ENCODE assay signal across 11 cellular contexts in the genomic region with DNA sequence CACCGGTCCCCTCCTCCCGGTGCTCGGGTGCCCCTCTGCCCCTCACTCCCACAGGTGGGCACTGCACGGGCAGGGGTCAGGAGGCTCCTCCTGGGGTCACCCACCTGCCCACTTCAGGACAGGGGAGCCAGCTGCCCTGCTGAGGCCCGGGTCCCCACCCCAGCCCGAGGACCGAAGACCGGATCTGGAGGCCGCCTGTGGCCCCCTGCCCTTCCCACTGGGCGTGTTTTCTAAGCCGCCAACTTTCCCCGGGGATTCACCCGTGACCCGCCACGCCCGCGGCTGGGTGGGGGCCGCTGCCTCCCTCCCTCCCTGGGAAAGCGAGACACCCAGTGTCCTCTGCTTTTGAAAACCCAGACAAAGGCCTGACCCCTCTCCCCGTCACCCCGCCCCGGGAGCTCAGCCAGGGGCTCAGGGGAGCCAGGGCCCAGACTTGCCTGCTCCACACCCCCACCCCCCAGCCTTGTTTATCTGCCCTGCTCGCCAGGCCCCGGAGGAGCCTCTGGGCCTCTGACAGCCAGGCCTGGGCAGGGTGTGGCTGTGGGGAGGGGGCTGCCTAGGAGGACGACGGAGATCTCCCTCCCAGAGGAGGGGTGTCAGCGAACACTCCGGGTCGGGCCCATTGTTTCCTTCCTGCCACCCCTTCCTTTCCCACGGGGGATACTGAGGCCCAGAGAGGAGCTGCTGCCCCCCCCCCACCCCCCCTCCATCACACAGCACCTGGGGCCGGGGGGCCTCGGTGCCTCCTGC. TPM values are rescaled to one million over a fixed set of nuclear protein-coding genes. Genes with fewer than 3 reads are reported as not detected.
DNase-seq lines count a peak whose midpoint lies in the region; ATAC-seq, FAIRE-seq and TF ChIP-seq lines count a peak whose summit lies in the region.
"Had no signal": no experiment of that assay in that cellular context is flagged by ENCODE, and none has a peak within 500 bp of the region (broad histone marks: within the 10 kb centered on the region; RNA-seq: fewer than 3 reads in every experiment).

No MANE protein-coding gene starts in this region.

- H3K36me3 Mint-ChIP-seq in activated T-cell treated with anti-CD3 and anti-CD28 coated beads, Interleukin-2, amount 50 U/mL, for 24 hours (ENCODE audit: low read depth): no peaks in the 10 kb centered on the region
- H3K36me3 Mint-ChIP-seq: CD4-positive, CD25-positive, alpha-beta regulatory T cell had no signal

- H3K9me3 ChIP-seq in iPS-18c (ENCODE audit: control insufficient read depth, insufficient read depth, low read length) (peaks cover 4% of the 10 kb centered on the region), psoas muscle (no peaks in the 10 kb centered on the region)

- H3K27me3 ChIP-seq in psoas muscle (ENCODE audit: insufficient read depth in 3 of 3, low read length in 2 of 3): peaks cover 0 to 51% (median 10%) of the 10 kb centered on the region in 3 donors

- peak in 10 of 14 donors; percentile 10 to 57 (median 46) for DNase-seq in C1 segment of cervical spinal cord (lab: John Stamatoyannopoulos, UW)
- DNase-seq in cardiac fibroblast (ENCODE audit: low read depth in 2 of 2): peak in 1 of 2 donors; percentile 36
- DNase-seq in psoas muscle: peak; percentile 58 to 81
- no peak for DNase-seq in G401 (ENCODE audit: low spot score)
- DNase-seq in frontal cortex (ENCODE audit: low spot score in 2 of 2): no peak
- no peak for DNase-seq in activated T-cell treated with anti-CD3 and anti-CD28 coated beads, Interleukin-2, amount 50 U/mL, for 24 hours
- DNase-seq: activated naive CD8-positive, alpha-beta T cell treated with anti-CD3 and anti-CD28 coated beads, Interleukin-2, amount 50 U/mL, for 24 hours; CD4-positive, CD25-positive, alpha-beta regulatory T cell had no signal

- WGBS in psoas muscle, 3 donors: 16 to 29% (median 26%) methylated on average over 25 to 32 of the region's 32 CpGs

- H3K4me3 ChIP-seq in cardiac fibroblast (replicated peaks in 1 of 2; ENCODE audit: low read depth in 2 of 2, low read length in 2 of 2) (peak overlapping the region; percentile 50 to 67), iPS-18c (ENCODE audit: insufficient read depth, low read depth, low read length) (peak overlapping the region; percentile 56), psoas muscle (peak overlapping the region; percentile 63)

- H3K4me3 Mint-ChIP-seq in activated T-cell treated with anti-CD3 and anti-CD28 coated beads, Interleukin-2, amount 50 U/mL, for 24 hours: no peak overlapping the region
- H3K4me3 Mint-ChIP-seq: activated naive CD8-positive, alpha-beta T cell treated with anti-CD3 and anti-CD28 coated beads, Interleukin-2, amount 50 U/mL, for 24 hours had no signal

- TF ChIP-seq CTCF in cardiac fibroblast (IDR thresholded peaks at IDR 0.05; ENCODE audit: low read depth, low read length) (no peak), psoas muscle (IDR thresholded peaks at IDR 0.05) (no peak)

- FAIRE-seq in frontal cortex (lab: Jason Lieb, UNC): no peak
- FAIRE-seq: GM18507 had no signal

- H3K27me3 Mint-ChIP-seq in activated T-cell treated with anti-CD3 and anti-CD28 coated beads, Interleukin-2, amount 50 U/mL, for 24 hours: peaks cover 44% of the 10 kb centered on the region

- H3K27ac Mint-ChIP-seq in activated T-cell treated with anti-CD3 and anti-CD28 coated beads, Interleukin-2, amount 50 U/mL, for 24 hours: no peak overlapping the region
- H3K27ac Mint-ChIP-seq: activated naive CD8-positive, alpha-beta T cell treated with anti-CD3 and anti-CD28 coated beads, Interleukin-2, amount 50 U/mL, for 24 hours; CD4-positive, CD25-positive, alpha-beta regulatory T cell had no signal

- ATAC-seq in psoas muscle: peak in 3 of 4 donors; percentile 30 to 70 (median 45)
- no peak for ATAC-seq in HG02938 (IDR thresholded peaks at IDR 0.05; ENCODE audit: unreplicated experiment)
- ATAC-seq: activated naive CD8-positive, alpha-beta T cell treated with anti-CD3 and anti-CD28 coated beads, Interleukin-2, amount 50 U/mL, for 24 hours had no signal

- no peaks in the 10 kb centered on the region for H3K4me1 ChIP-seq in psoas muscle

- in situ Hi-C loops in G401 (cut with HindIII; ENCODE audit: low sequenced_read_pairs): no loop called here

- intact Hi-C loops in psoas muscle (cut with DNase I): no loop called here

- H3K27ac ChIP-seq in psoas muscle: peak overlapping the region; percentile 50

- H3K9me3 Mint-ChIP-seq in activated T-cell treated with anti-CD3 and anti-CD28 coated beads, Interleukin-2, amount 50 U/mL, for 24 hours: peaks cover under 1% of the 10 kb centered on the region
- H3K9me3 Mint-ChIP-seq: activated naive CD8-positive, alpha-beta T cell treated with anti-CD3 and anti-CD28 coated beads, Interleukin-2, amount 50 U/mL, for 24 hours had no signal

- no peaks in the 10 kb centered on the region for H3K36me3 ChIP-seq in psoas muscle (ENCODE audit: insufficient read depth in 1 of 2, low read depth in 1 of 2)

- no peaks in the 10 kb centered on the region for H3K4me1 Mint-ChIP-seq in activated T-cell treated with anti-CD3 and anti-CD28 coated beads, Interleukin-2, amount 50 U/mL, for 24 hours (ENCODE audit: low read depth)
- H3K4me1 Mint-ChIP-seq: activated naive CD8-positive, alpha-beta T cell treated with anti-CD3 and anti-CD28 coated beads, Interleukin-2, amount 50 U/mL, for 24 hours had no signal

RNA-seq across cellular contexts. Expression of gene PALM, which starts 1.4 kb away (rescaled TPM):
- total RNA-seq in psoas muscle (10 to 100 TPM in 2 of 4 donors, 1 to 10 TPM in 2; 9.3 to 17.9 (median 10.9) TPM), frontal cortex (87.2 TPM)
- polyA plus RNA-seq in psoas muscle: 1 to 10 TPM; 4.9 to 9.6 (median 6.8) TPM
- 30.0 and 49.6 TPM in 2 replicates for total RNA-seq in G401 (2014; rRNA removed; shearing (Covaris generic))
- total RNA-seq: CD4-positive, CD25-positive, alpha-beta regulatory T cell had no signal
- polyA plus RNA-seq: CD4-positive, CD25-positive, alpha-beta regulatory T cell had no signal

RNA-seq across cellular contexts. Expression of gene PRSS57, which starts 14.9 kb away (rescaled TPM):
- total RNA-seq in psoas muscle (under 1 TPM in 1 of 4 donors, not detected in 3; 0.25 TPM), frontal cortex (not detected)
- under 1 TPM in 1 of 3 donors, not detected in 2; 0.05 TPM for polyA plus RNA-seq in psoas muscle
- not detected in 2 replicates for total RNA-seq in G401 (2014; rRNA removed; shearing (Covaris generic))
- polyA plus RNA-seq: CD4-positive, CD25-positive, alpha-beta regulatory T cell had no signal

RNA-seq across cellular contexts. Expression of gene FSTL3, which starts 33.9 kb away (rescaled TPM):
- total RNA-seq in psoas muscle: 10 to 100 TPM in 2 of 4 donors, 1 to 10 TPM in 2; 5.4 to 11.5 (median 8.5) TPM
- 10 to 100 TPM in 1 of 3 donors, 1 to 10 TPM in 2; 4.3 to 30.3 (median 6.1) TPM for polyA plus RNA-seq in psoas muscle
- total RNA-seq in G401 (2014; rRNA removed; shearing (Covaris generic)): 15.0 and 26.0 TPM in 2 replicates
- total RNA-seq in frontal cortex: 2.0 TPM

RNA-seq across cellular contexts. Expression of gene MISP, which starts 40.8 kb away (rescaled TPM):
- under 1 TPM in 1 of 4 donors, not detected in 3; 0.08 TPM for total RNA-seq in psoas muscle
- under 1 TPM in 2 of 3 donors, not detected in 1; 0.09 to 0.13 TPM for polyA plus RNA-seq in psoas muscle
- 1.2 and 2.8 TPM in 2 replicates for total RNA-seq in G401 (2014; rRNA removed; shearing (Covaris generic))
- total RNA-seq in frontal cortex: 0.41 TPM
- total RNA-seq: CD4-positive, CD25-positive, alpha-beta regulatory T cell had no signal
- polyA plus RNA-seq: CD4-positive, CD25-positive, alpha-beta regulatory T cell had no signal

RNA-seq across cellular contexts. Expression of gene RNF126, which starts 47.1 kb away (rescaled TPM):
- 10 to 100 TPM; 25.2 to 62.9 (median 50.4) TPM for total RNA-seq in psoas muscle
- polyA plus RNA-seq in psoas muscle: 10 to 100 TPM; 48.8 to 72.1 (median 63.3) TPM
- 44.5 and 48.7 TPM in 2 replicates for total RNA-seq in G401 (2014; rRNA removed; shearing (Covaris generic))
- 17.5 TPM for total RNA-seq in frontal cortex

Comparison
In these comparisons a context has a peak if more than half of its experiments do, and no peak if none do; other contexts are left out.
1. DNase-seq: peak in C1 segment of cervical spinal cord (10 of 14) and psoas muscle (2 of 2); none in G401 (single experiment), frontal cortex (0 of 2) and activated T-cell treated with anti-CD3 and anti-CD28 coated beads, Interleukin-2, amount 50 U/mL, for 24 hours (single experiment).
2. Peak in every context shown above with its lines, with median percentiles within 50 percentile points of each other: H3K4me3 ChIP-seq.